Comparison of ENCODE assay signal across 8 cellular contexts in the genomic region with DNA sequence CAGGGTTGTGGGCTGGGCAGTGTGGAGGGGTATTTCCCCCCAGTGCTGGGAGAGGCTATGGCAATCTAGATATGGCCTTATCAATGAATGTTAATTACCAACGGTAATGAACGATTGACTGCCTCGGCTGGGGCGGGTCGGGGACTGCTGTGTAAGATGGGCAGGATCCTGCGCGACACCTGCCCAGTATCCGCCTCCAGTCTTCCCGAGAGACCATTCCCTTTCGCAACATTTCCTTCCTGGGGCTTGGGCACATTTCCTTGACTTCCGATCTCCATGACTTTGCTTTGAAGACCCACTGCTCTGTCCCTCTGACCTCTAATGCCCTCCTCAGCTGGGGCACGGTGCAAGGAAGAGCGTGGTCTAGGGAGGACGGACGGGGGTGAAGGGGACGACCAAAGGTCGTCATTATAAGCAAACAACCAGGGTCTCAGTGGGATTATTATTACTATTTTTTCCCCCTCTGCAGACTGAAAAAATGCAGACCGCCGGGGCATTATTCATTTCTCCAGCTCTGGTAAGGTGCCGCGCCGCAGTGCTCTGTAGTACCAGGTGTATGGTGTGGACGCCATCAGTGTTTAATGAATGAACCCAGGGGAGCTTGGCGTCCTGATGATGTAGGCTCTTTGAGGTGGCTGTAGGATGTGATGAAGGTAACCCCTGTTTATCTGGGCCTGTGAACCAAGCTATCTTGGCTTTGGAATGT. TPM values are rescaled to one million over a fixed set of nuclear protein-coding genes. Genes with fewer than 3 reads are reported as not detected.
DNase-seq lines count a peak whose midpoint lies in the region; ATAC-seq and TF ChIP-seq lines count a peak whose summit lies in the region.

No MANE protein-coding gene starts in this region.

- H3K27me3 ChIP-seq in right atrium auricular region, result no peaks in the 10 kb centered on the region

- H3K27ac ChIP-seq in right atrium auricular region, result peak overlapping the region; percentile 85 to 86

- H3K4me3 ChIP-seq in right atrium auricular region, result peak overlapping the region; percentile 73 to 79

- peak overlapping the region; percentile 90 for H3K4me3 Mint-ChIP-seq in activated CD4-positive, alpha-beta T cell treated with anti-CD3 and anti-CD28 coated beads, Interleukin-2, amount 10 ng/mL, durations not matched to agents 24 days and 14 days
- H3K4me3 Mint-ChIP-seq in activated CD4-positive, alpha-beta memory T cell treated with anti-CD3 and anti-CD28 coated beads for 36 hours, result peak overlapping the region; percentile 98
- peak overlapping the region; percentile 89 for H3K4me3 Mint-ChIP-seq in stimulated activated memory B cell treated with anti-CD40 and anti-IgM and Interleukin-4, amounts not matched to agents 10 μg/mL and 1 μg/mL and 100 μg/mL, for 72 hours

- no peaks in the 10 kb centered on the region for H3K9me3 Mint-ChIP-seq in activated CD4-positive, alpha-beta T cell treated with anti-CD3 and anti-CD28 coated beads, Interleukin-2, amount 10 ng/mL, durations not matched to agents 24 days and 14 days
- H3K9me3 Mint-ChIP-seq in activated CD4-positive, alpha-beta memory T cell treated with anti-CD3 and anti-CD28 coated beads for 36 hours, result no peaks in the 10 kb centered on the region
- no peaks in the 10 kb centered on the region for H3K9me3 Mint-ChIP-seq in stimulated activated memory B cell treated with anti-CD40 and anti-IgM and Interleukin-4, amounts not matched to agents 10 μg/mL and 1 μg/mL and 100 μg/mL, for 72 hours

- CTCF ChIA-PET in activated CD4-positive, alpha-beta memory T cell treated with anti-CD3 and anti-CD28 coated beads for 36 hours (lab: Charles Lee), result interaction anchor here (0.5 to 3.7 kb wide), 11 partner anchors 8 to 784 kb away, joined by 3 to 25 read pairs (median 7); no protein-coding TSS in a partner anchor

- no peak for ATAC-seq in stimulated activated memory B cell treated with anti-CD40 and anti-IgM and Interleukin-4, amounts not matched to agents 10 μg/mL and 1 μg/mL and 100 μg/mL, for 72 hours
- ATAC-seq in GM19395 (IDR thresholded peaks at IDR 0.05; ENCODE audit: unreplicated experiment), result no peak

- no peak for DNase-seq in activated CD4-positive, alpha-beta T cell treated with anti-CD3 and anti-CD28 coated beads, Interleukin-2, amount 10 ng/mL, durations not matched to agents 24 days and 14 days
- no peak for DNase-seq in activated CD4-positive, alpha-beta T cell treated with anti-CD3 and anti-CD28 coated beads for 4 hours
- peak; percentile 24 for DNase-seq in activated CD4-positive, alpha-beta memory T cell treated with anti-CD3 and anti-CD28 coated beads for 36 hours
- DNase-seq in right atrium auricular region (ENCODE audit: low spot score) (no peak), midbrain (lab: John Stamatoyannopoulos, UW) (no peak), HuH-7 (ENCODE audit: low spot score) (no peak)

- H3K4me1 Mint-ChIP-seq in activated CD4-positive, alpha-beta T cell treated with anti-CD3 and anti-CD28 coated beads, Interleukin-2, amount 10 ng/mL, durations not matched to agents 24 days and 14 days, result peaks cover 18% of the 10 kb centered on the region
- H3K4me1 Mint-ChIP-seq in activated CD4-positive, alpha-beta memory T cell treated with anti-CD3 and anti-CD28 coated beads for 36 hours (ENCODE audit: low read depth), result peaks cover 34% of the 10 kb centered on the region
- peaks cover 19% of the 10 kb centered on the region for H3K4me1 Mint-ChIP-seq in stimulated activated memory B cell treated with anti-CD40 and anti-IgM and Interleukin-4, amounts not matched to agents 10 μg/mL and 1 μg/mL and 100 μg/mL, for 72 hours

- peaks cover 24% of the 10 kb centered on the region for H3K36me3 Mint-ChIP-seq in activated CD4-positive, alpha-beta T cell treated with anti-CD3 and anti-CD28 coated beads, Interleukin-2, amount 10 ng/mL, durations not matched to agents 24 days and 14 days (ENCODE audit: low read depth)
- peaks cover 26% of the 10 kb centered on the region for H3K36me3 Mint-ChIP-seq in activated CD4-positive, alpha-beta memory T cell treated with anti-CD3 and anti-CD28 coated beads for 36 hours
- H3K36me3 Mint-ChIP-seq in stimulated activated memory B cell treated with anti-CD40 and anti-IgM and Interleukin-4, amounts not matched to agents 10 μg/mL and 1 μg/mL and 100 μg/mL, for 72 hours, result peaks cover 22% of the 10 kb centered on the region

- peaks cover 3% of the 10 kb centered on the region for H3K27me3 Mint-ChIP-seq in activated CD4-positive, alpha-beta T cell treated with anti-CD3 and anti-CD28 coated beads, Interleukin-2, amount 10 ng/mL, durations not matched to agents 24 days and 14 days
- no peaks in the 10 kb centered on the region for H3K27me3 Mint-ChIP-seq in activated CD4-positive, alpha-beta memory T cell treated with anti-CD3 and anti-CD28 coated beads for 36 hours
- H3K27me3 Mint-ChIP-seq in stimulated activated memory B cell treated with anti-CD40 and anti-IgM and Interleukin-4, amounts not matched to agents 10 μg/mL and 1 μg/mL and 100 μg/mL, for 72 hours, result no peaks in the 10 kb centered on the region

- peaks cover 0 to 24% of the 10 kb centered on the region in 2 donors for H3K4me1 ChIP-seq in right atrium auricular region

- no peaks in the 10 kb centered on the region for H3K9me3 ChIP-seq in right atrium auricular region

- TF ChIP-seq CTCF in right atrium auricular region (IDR thresholded peaks at IDR 0.05), result no peak

- peak overlapping the region; percentile 97 for H3K27ac Mint-ChIP-seq in activated CD4-positive, alpha-beta T cell treated with anti-CD3 and anti-CD28 coated beads, Interleukin-2, amount 10 ng/mL, durations not matched to agents 24 days and 14 days
- H3K27ac Mint-ChIP-seq in activated CD4-positive, alpha-beta memory T cell treated with anti-CD3 and anti-CD28 coated beads for 36 hours, result peak overlapping the region; percentile 96
- peak overlapping the region; percentile 80 for H3K27ac Mint-ChIP-seq in stimulated activated memory B cell treated with anti-CD40 and anti-IgM and Interleukin-4, amounts not matched to agents 10 μg/mL and 1 μg/mL and 100 μg/mL, for 72 hours

- H3K36me3 ChIP-seq in right atrium auricular region, result peaks cover 29% of the 10 kb centered on the region

- intact Hi-C loops in activated CD4-positive, alpha-beta T cell treated with anti-CD3 and anti-CD28 coated beads, Interleukin-2, amount 10 ng/mL, durations not matched to agents 24 days and 14 days (cut with micrococcal nuclease), result loop anchor here (1.0 to 10.0 kb wide), 5 partner anchors 15 to 788 kb away; partner anchors contain the start of genes CALCOCO2, CBX1, SNF8 and SNX11
- intact Hi-C loops in activated CD4-positive, alpha-beta memory T cell treated with anti-CD3 and anti-CD28 coated beads for 36 hours (cut with micrococcal nuclease), result loop anchor here (1.0 to 2.0 kb wide), 5 partner anchors 15 to 300 kb away; partner anchors contain the start of genes CALCOCO2, SNF8 and UBE2Z

- POLR2A ChIA-PET in activated CD4-positive, alpha-beta memory T cell treated with anti-CD3 and anti-CD28 coated beads for 36 hours (lab: Charles Lee), result interaction anchor here (0.6 to 4.0 kb wide), 7 partner anchors 8 to 734 kb away, joined by 3 to 68 read pairs (median 5); partner anchors contain the start of genes SNF8 and UBE2Z

RNA-seq across cellular contexts. Expression of gene ATP5MC1, which starts 0.5 kb away (rescaled TPM):
- 160 and 176 TPM in 2 replicates for total RNA-seq in activated CD4-positive, alpha-beta T cell treated with anti-CD3 and anti-CD28 coated beads, Interleukin-2, amount 10 ng/mL, durations not matched to agents 24 days and 14 days
- total RNA-seq in activated CD4-positive, alpha-beta memory T cell treated with anti-CD3 and anti-CD28 coated beads for 36 hours, result 100 to 1,000 TPM; 119 to 129 TPM
- total RNA-seq in right atrium auricular region, result 1,000 to 10,000 TPM in 1 of 2 donors, 100 to 1,000 TPM in 1; 419 to 1,068 TPM

RNA-seq across cellular contexts. Expression of gene UBE2Z, which starts 15.1 kb away (rescaled TPM):
- 89.3 and 91.4 TPM in 2 replicates for total RNA-seq in activated CD4-positive, alpha-beta T cell treated with anti-CD3 and anti-CD28 coated beads, Interleukin-2, amount 10 ng/mL, durations not matched to agents 24 days and 14 days
- 100 to 1,000 TPM; 102 to 109 TPM for total RNA-seq in activated CD4-positive, alpha-beta memory T cell treated with anti-CD3 and anti-CD28 coated beads for 36 hours
- total RNA-seq in right atrium auricular region, result 10 to 100 TPM; 42.7 to 51.8 TPM

RNA-seq across cellular contexts. Expression of gene SNF8, which starts 51.5 kb away (rescaled TPM):
- 143 and 147 TPM in 2 replicates for total RNA-seq in activated CD4-positive, alpha-beta T cell treated with anti-CD3 and anti-CD28 coated beads, Interleukin-2, amount 10 ng/mL, durations not matched to agents 24 days and 14 days
- 100 to 1,000 TPM in 1 of 2 experiments, 10 to 100 TPM in 1; 93.5 to 105 TPM for total RNA-seq in activated CD4-positive, alpha-beta memory T cell treated with anti-CD3 and anti-CD28 coated beads for 36 hours
- total RNA-seq in right atrium auricular region, result 10 to 100 TPM; 67.2 to 91.6 TPM
